In the genomic region with DNA sequence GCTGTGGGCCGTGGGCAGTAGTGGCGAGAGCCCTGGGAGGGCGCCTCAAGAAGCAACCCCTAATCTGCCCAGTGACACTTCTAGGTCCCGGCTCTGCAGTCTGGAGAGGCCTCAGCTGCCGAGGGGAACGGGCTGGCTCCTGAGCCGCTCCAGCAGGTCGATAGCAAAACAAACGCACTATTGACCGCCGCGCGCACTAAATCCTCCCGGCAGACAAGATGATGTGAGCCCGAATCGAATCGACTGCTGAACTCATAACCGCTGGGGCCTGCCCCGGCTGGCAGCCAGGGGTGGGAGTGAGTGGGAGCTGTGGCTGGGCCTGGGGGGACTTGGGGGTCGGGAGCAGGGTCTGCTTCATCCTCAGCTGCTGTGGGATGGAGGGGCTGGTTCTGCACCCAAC, we compare ENCODE assay signal across 18 cellular contexts. TPM values are rescaled to one million over a fixed set of nuclear protein-coding genes. Genes with fewer than 3 reads are reported as not detected.
"Had no signal": no experiment of that assay in that cellular context is flagged by ENCODE, and none has a peak within 500 bp of the region (broad histone marks: within the 10 kb centered on the region; RNA-seq: fewer than 3 reads in every experiment).

No MANE protein-coding gene starts in this region.

- H3K36me3 ChIP-seq: gastroesophageal sphincter, left ventricle myocardium inferior, sigmoid colon, spleen, stomach, tibial artery, uterus had no signal

- DNase-seq: activated B cell treated with CpG ODN at 0.5 μM for 24 hours; activated CD4-positive, alpha-beta T cell treated with anti-CD3 and anti-CD28 coated beads, Interleukin-2, amount 10 ng/mL, durations not matched to agents 24 days and 14 days; activated CD8-positive, alpha-beta memory T cell treated with anti-CD3 and anti-CD28 coated beads, Interleukin-2, amount 50 U/mL, for 4 hours; activated CD8-positive, alpha-beta T cell treated with anti-CD3 and anti-CD28 coated beads, Interleukin-2, amount 10 ng/mL, durations not matched to agents 7 days and 5 days; activated effector memory CD4-positive, alpha-beta T cell treated with anti-CD3 and anti-CD28 coated beads, Interleukin-2, amount 50 U/mL, for 16 hours; activated T-cell treated with anti-CD3 and anti-CD28 coated beads, Interleukin-2, amount 50 U/mL, for 48 hours; hippocampal formation; left ventricle myocardium inferior; natural killer cell; sigmoid colon; spleen; stomach; tibial artery; uterus had no signal

- H3K4me1 ChIP-seq: tibial artery had no signal

- H3K27me3 ChIP-seq: gastroesophageal sphincter, sigmoid colon, stomach, uterus had no signal

- FAIRE-seq: keratinocyte had no signal

- H3K4me3 ChIP-seq: gastroesophageal sphincter, left ventricle myocardium inferior, sigmoid colon, spleen, stomach, tibial artery, uterus had no signal

- ATAC-seq: activated CD8-positive, alpha-beta T cell treated with anti-CD3 and anti-CD28 coated beads, Interleukin-2, amount 10 ng/mL, durations not matched to agents 7 days and 5 days; activated naive CD4-positive, alpha-beta T cell treated with anti-CD3 and anti-CD28 coated beads, Interleukin-2, amount 50 U/mL, for 72 hours; gastroesophageal sphincter; natural killer cell had no signal

- H3K9me3 ChIP-seq: gastroesophageal sphincter, left ventricle myocardium inferior, sigmoid colon, spleen, stomach, tibial artery, uterus had no signal

- H3K27ac ChIP-seq: gastroesophageal sphincter, left ventricle myocardium inferior, spleen, stomach, tibial artery, uterus had no signal

RNA-seq across cellular contexts. Expression of gene FLRT1, which starts 36.1 kb away (rescaled TPM):
- total RNA-seq: activated B cell treated with CpG ODN at 0.5 μM for 24 hours; activated CD4-positive, alpha-beta T cell treated with anti-CD3 and anti-CD28 coated beads, Interleukin-2, amount 10 ng/mL, durations not matched to agents 24 days and 14 days; activated CD8-positive, alpha-beta T cell treated with anti-CD3 and anti-CD28 coated beads, Interleukin-2, amount 10 ng/mL, durations not matched to agents 7 days and 5 days; activated naive CD4-positive, alpha-beta T cell treated with anti-CD3 and anti-CD28 coated beads, Interleukin-2, amount 50 U/mL, for 72 hours; natural killer cell; pulmonary artery endothelial cell had no signal
- polyA plus RNA-seq: keratinocyte had no signal
